8 cellular contexts compared by ENCODE assay signal in genomic region chr15:64702816-64703631, GRCh38.
DNase-seq lines count a peak whose midpoint lies in the region; ATAC-seq lines count a peak whose summit lies in the region.

No MANE protein-coding gene starts in this region.

- peaks cover 7% of the 10 kb centered on the region for H3K27me3 Mint-ChIP-seq in CD4-positive, CD25-positive, alpha-beta regulatory T cell
- no peaks in the 10 kb centered on the region for H3K27me3 Mint-ChIP-seq in memory B cell

- peaks cover 10 to 58% (median 48%) of the 10 kb centered on the region in 4 donors for H3K4me1 Mint-ChIP-seq in CD4-positive, CD25-positive, alpha-beta regulatory T cell
- H3K4me1 Mint-ChIP-seq in memory B cell: peaks cover 40% of the 10 kb centered on the region

- no peaks in the 10 kb centered on the region for H3K36me3 ChIP-seq in CD4-positive, CD25-positive, alpha-beta regulatory T cell (ENCODE audit: control insufficient read depth, insufficient read depth, low read length)

- H3K36me3 Mint-ChIP-seq in CD4-positive, CD25-positive, alpha-beta regulatory T cell: no peaks in the 10 kb centered on the region
- peaks cover 6% of the 10 kb centered on the region for H3K36me3 Mint-ChIP-seq in memory B cell

- peak overlapping the region; percentile 65 to 89 (median 87) for H3K27ac Mint-ChIP-seq in CD4-positive, CD25-positive, alpha-beta regulatory T cell
- peak overlapping the region; percentile 76 for H3K27ac Mint-ChIP-seq in memory B cell

- H3K4me3 ChIP-seq in CD4-positive, CD25-positive, alpha-beta regulatory T cell (ENCODE audit: low read depth, low read length): peak overlapping the region; percentile 92

- peak overlapping the region; percentile 68 for H3K27ac ChIP-seq in CD4-positive, CD25-positive, alpha-beta regulatory T cell (ENCODE audit: insufficient read depth, low read length, poor library complexity, severe bottlenecking)

- peak; percentile 91 to 93 (median 93) for DNase-seq in CD4-positive, CD25-positive, alpha-beta regulatory T cell
- DNase-seq in HT-29 (ENCODE audit: low spot score) (peak; percentile 93), NK-92 (lab: John Stamatoyannopoulos, UW; ENCODE audit: unreplicated experiment) (peak; percentile 57), memory B cell (ENCODE audit: low spot score in 2 of 2) (peak; percentile 94 to 95)
- DNase-seq in activated CD8-positive, alpha-beta memory T cell treated with anti-CD3 and anti-CD28 coated beads for 24 hours: peak; percentile 99
- peak; percentile 94 for DNase-seq in effector CD4-positive, alpha-beta T cell
- peak; percentile 91 to 97 (median 96) for DNase-seq in stimulated activated CD4-positive, alpha-beta T cell treated with anti-CD3 and anti-CD28 coated beads, TNF-alpha, amount 100 ng/mL, for 48 hours (ENCODE audit: low read depth in 3 of 3)

- H3K4me1 ChIP-seq in CD4-positive, CD25-positive, alpha-beta regulatory T cell (ENCODE audit: control insufficient read depth, insufficient read depth, low read length, poor library complexity, severe bottlenecking): peaks cover 50% of the 10 kb centered on the region

- peak; percentile 92 to 95 for ATAC-seq in CD4-positive, CD25-positive, alpha-beta regulatory T cell (ENCODE audit: low read depth in 2 of 2)
- ATAC-seq in GM19467 (IDR thresholded peaks at IDR 0.05; ENCODE audit: unreplicated experiment): peak; percentile 60
- ATAC-seq in memory B cell (ENCODE audit: low read depth): peak; percentile 96

- no peaks in the 10 kb centered on the region for H3K9me3 ChIP-seq in CD4-positive, CD25-positive, alpha-beta regulatory T cell (ENCODE audit: control insufficient read depth in 2 of 2, low read length in 2 of 2)

- H3K9me3 Mint-ChIP-seq in CD4-positive, CD25-positive, alpha-beta regulatory T cell: no peaks in the 10 kb centered on the region
- no peaks in the 10 kb centered on the region for H3K9me3 Mint-ChIP-seq in memory B cell

- H3K27me3 ChIP-seq in CD4-positive, CD25-positive, alpha-beta regulatory T cell (ENCODE audit: control insufficient read depth, insufficient read depth, low read length): no peaks in the 10 kb centered on the region

- peak overlapping the region; percentile 92 to 97 (median 94) for H3K4me3 Mint-ChIP-seq in CD4-positive, CD25-positive, alpha-beta regulatory T cell
- peak overlapping the region; percentile 93 for H3K4me3 Mint-ChIP-seq in memory B cell

Comparison
In these comparisons a context has a peak if more than half of its experiments do, and no peak if none do; other contexts are left out.
1. Peak in every context shown above with its lines: DNase-seq, ATAC-seq, H3K4me3 ChIP-seq and H3K27ac ChIP-seq.